Comparison of ENCODE assay signal across 8 cellular contexts in the genomic region with DNA sequence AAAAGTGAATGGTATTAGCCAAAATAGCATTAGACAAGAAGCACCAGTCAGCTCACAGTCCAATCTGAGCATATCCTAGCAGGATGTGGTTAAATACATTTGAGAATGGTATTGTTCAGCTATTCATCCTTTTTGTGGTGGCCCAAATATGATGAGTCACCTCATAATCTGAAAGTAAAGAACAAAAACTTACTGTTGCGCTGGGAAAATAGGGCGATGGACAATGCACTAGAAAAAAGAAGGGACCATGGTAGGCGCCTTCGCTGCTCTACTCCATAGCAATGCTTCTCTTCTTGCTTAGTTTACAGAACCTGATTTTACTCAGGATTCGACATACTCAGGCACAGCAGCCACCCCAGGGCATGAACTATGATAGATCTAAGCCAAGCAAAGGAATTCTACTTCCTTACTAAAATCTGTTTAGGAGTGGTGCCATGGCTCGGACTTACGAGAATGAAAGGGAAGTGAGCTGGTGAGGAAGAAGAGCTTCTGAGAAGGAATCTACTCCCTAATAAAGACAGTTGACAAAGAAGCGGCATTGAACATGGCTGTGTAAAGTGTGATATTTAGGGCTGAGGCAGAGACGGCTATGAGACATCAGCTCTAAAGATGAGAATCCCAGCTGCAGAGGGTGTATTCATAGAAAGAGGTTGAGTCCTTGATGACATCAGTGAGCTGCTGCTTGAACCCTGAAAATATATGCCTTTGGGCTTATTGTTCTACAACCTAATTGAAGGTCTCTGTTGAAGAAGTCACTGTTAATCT. TPM values are rescaled to one million over a fixed set of nuclear protein-coding genes. Genes with fewer than 3 reads are reported as not detected.
DNase-seq lines count a peak whose midpoint lies in the region; ATAC-seq, FAIRE-seq and TF ChIP-seq lines count a peak whose summit lies in the region.

No MANE protein-coding gene starts in this region.

- DNase-seq in CD4-positive, CD25-positive, alpha-beta regulatory T cell, result peak in 2 of 3 donors; percentile 68 to 84
- peak; percentile 23 for DNase-seq in GM20000 (ENCODE audit: low spot score)
- DNase-seq in GM12878 (ENCODE audit: low read depth, low spot score), result peak; percentile 40
- no peak for DNase-seq in NCI-H524 treated with DMSO at 0.1 percent for 48 hours (lab: John Stamatoyannopoulos, UW)
- DNase-seq in body of pancreas, result no peak
- no peak for DNase-seq in activated CD8-positive, alpha-beta memory T cell treated with anti-CD3 and anti-CD28 coated beads, Interleukin-2, amount 50 U/mL, for 4 hours

- SMC1A ChIA-PET in GM12878 (lab: Charles Lee; ENCODE audit: uncharacterized antibody, unreplicated experiment), result interaction anchor here (0.6 to 2.0 kb wide), 3 partner anchors 20 to 128 kb away, joined by 3 to 6 read pairs (median 4); a partner anchor contains a TSS

- no peaks in the 10 kb centered on the region for H3K79me2 ChIP-seq in GM12878 (ENCODE audit: control insufficient read depth, insufficient read depth, low read length)

- RAD21 ChIA-PET in GM12878 (lab: Charles Lee; ENCODE audit: unreplicated experiment), result interaction anchor here (0.8 kb wide), 1 partner anchor 36 kb away, joined by 3 read pairs; no protein-coding TSS in a partner anchor

- H3K27me3 ChIP-seq in CD4-positive, CD25-positive, alpha-beta regulatory T cell (ENCODE audit: control insufficient read depth, insufficient read depth, low read length), result no peaks in the 10 kb centered on the region
- H3K27me3 ChIP-seq in GM12878 (replicated peaks in 1 of 2; ENCODE audit: control insufficient read depth in 2 of 2, insufficient read depth in 2 of 2, low read length in 1 of 2) (no peaks in the 10 kb centered on the region), skeletal muscle satellite cell (ENCODE audit: control insufficient read depth, insufficient read depth, low read length) (no peaks in the 10 kb centered on the region), body of pancreas (no peaks in the 10 kb centered on the region)

- TF ChIP-seq RAD21 in GM12878 (IDR thresholded peaks at IDR 0.05; ENCODE audit: insufficient read depth, low read depth, low read length), result no peak

- no TSS peak for BruUV-seq in GM12878 (replicated peaks; lab: Mats Ljungman, UMichigan)

- H3K4me3 Mint-ChIP-seq in CD4-positive, CD25-positive, alpha-beta regulatory T cell, result peak overlapping the region; percentile 24 to 89 (median 74)

- H3K36me3 ChIP-seq in CD4-positive, CD25-positive, alpha-beta regulatory T cell (ENCODE audit: control insufficient read depth, insufficient read depth, low read length), result peaks cover 8% of the 10 kb centered on the region
- H3K36me3 ChIP-seq in GM12878 (ENCODE audit: control insufficient read depth in 2 of 2, insufficient read depth in 2 of 2, low read length in 1 of 2) (no peaks in the 10 kb centered on the region), skeletal muscle satellite cell (ENCODE audit: insufficient read depth, low read length) (no peaks in the 10 kb centered on the region), body of pancreas (replicated peaks in 1 of 2; ENCODE audit: insufficient read depth in 1 of 2, low read depth in 2 of 2) (no peaks in the 10 kb centered on the region)

- peaks cover 0 to 2% (median 0%) of the 10 kb centered on the region in 7 donors for H3K9me3 Mint-ChIP-seq in CD4-positive, CD25-positive, alpha-beta regulatory T cell

- H3K4me1 ChIP-seq in CD4-positive, CD25-positive, alpha-beta regulatory T cell (ENCODE audit: control insufficient read depth, insufficient read depth, low read length, poor library complexity, severe bottlenecking), result peaks cover 9% of the 10 kb centered on the region
- H3K4me1 ChIP-seq in GM12878 (ENCODE audit: control insufficient read depth, insufficient read depth, low read length) (0 out of 2 replicates have a peak, but pooled peaks cover 7% of the 10 kb centered on the region), skeletal muscle satellite cell (ENCODE audit: control insufficient read depth, insufficient read depth, low read length) (peaks cover 39% of the 10 kb centered on the region), body of pancreas (no peaks in the 10 kb centered on the region)

- TF ChIP-seq EP300 in GM12878 (IDR thresholded peaks at IDR 0.05; ENCODE audit: borderline replicate concordance in 1 of 2, control insufficient read depth in 1 of 2, low read depth in 2 of 2, low read length in 2 of 2), result no peak

- TF ChIP-seq CTCF in GM20000 (IDR thresholded peaks at IDR 0.05; ENCODE audit: extremely low read depth, missing control alignments), result no peak
- no peak for TF ChIP-seq CTCF in GM12878 (IDR thresholded peaks at IDR 0.05 in 2 of 3, conservative IDR thresholded peaks at IDR 0.05 in 1 of 3; ENCODE audit: control insufficient read depth in 2 of 3, extremely low read depth in 1 of 3, insufficient read depth in 1 of 3, low read depth in 3 of 3, low read length in 3 of 3)
- TF ChIP-seq CTCF in body of pancreas (IDR thresholded peaks at IDR 0.05), result no peak

- intact Hi-C loops in GM12878 (cut with micrococcal nuclease; ENCODE audit: unreplicated experiment) (no loop called here), body of pancreas (cut with DNase I) (no loop called here)

- peaks cover 12 to 37% (median 31%) of the 10 kb centered on the region in 4 donors for H3K4me1 Mint-ChIP-seq in CD4-positive, CD25-positive, alpha-beta regulatory T cell

- WGBS in GM12878 (ENCODE audit: insufficient coverage, insufficient replicate concordance, low lambda C conversion rate, missing lambda C conversion rate), result 87% methylated on average over 9 of the region's 9 CpGs
- WGBS in body of pancreas, 2 donors, result 82 to 89% methylated on average over 9 of the region's 9 CpGs

- ATAC-seq in CD4-positive, CD25-positive, alpha-beta regulatory T cell (ENCODE audit: low read depth in 2 of 2), result peak; percentile 97
- ATAC-seq in HG03565 (IDR thresholded peaks at IDR 0.05; ENCODE audit: unreplicated experiment) (peak; percentile 86), GM12878 (peak; percentile 94), body of pancreas (no peak)

- peak overlapping the region; percentile 37 to 92 (median 67) for H3K27ac Mint-ChIP-seq in CD4-positive, CD25-positive, alpha-beta regulatory T cell

- H3K4me3 ChIP-seq in CD4-positive, CD25-positive, alpha-beta regulatory T cell (ENCODE audit: low read depth, low read length), result peak overlapping the region; percentile 80
- H3K4me3 ChIP-seq in GM12878 (peak overlapping the region; percentile 34; the same call in 1 of the 2 replicates), skeletal muscle satellite cell (ENCODE audit: low read length) (peak overlapping the region; percentile 10), body of pancreas (no peak overlapping the region)

- H3K27me3 Mint-ChIP-seq in CD4-positive, CD25-positive, alpha-beta regulatory T cell, result no peaks in the 10 kb centered on the region

- H3K9me3 ChIP-seq in CD4-positive, CD25-positive, alpha-beta regulatory T cell (ENCODE audit: control insufficient read depth in 2 of 2, low read length in 2 of 2), result no peaks in the 10 kb centered on the region
- no peaks in the 10 kb centered on the region for H3K9me3 ChIP-seq in GM12878 (replicated peaks; ENCODE audit: control insufficient read depth, insufficient read depth, low read length)
- H3K9me3 ChIP-seq in skeletal muscle satellite cell (replicated peaks; ENCODE audit: low read length), result no peaks in the 10 kb centered on the region
- no peaks in the 10 kb centered on the region for H3K9me3 ChIP-seq in body of pancreas

- FAIRE-seq in GM12878 (lab: Jason Lieb, UNC), result peak; percentile 89

- no peak overlapping the region; the same call in 1 of the 2 replicates for H2AFZ ChIP-seq in GM12878 (ENCODE audit: control insufficient read depth, low read depth, low read length)

- peak overlapping the region; percentile 15 for H3K4me2 ChIP-seq in GM12878 (ENCODE audit: control insufficient read depth, insufficient read depth)
- peak overlapping the region; percentile 67 for H3K4me2 ChIP-seq in skeletal muscle satellite cell (ENCODE audit: low read length)

- POLR2A ChIA-PET in GM12878 (lab: Charles Lee), result no interaction called here

- H3K9ac ChIP-seq in GM12878 (ENCODE audit: control insufficient read depth, insufficient read depth, low read length) (no peak overlapping the region), skeletal muscle satellite cell (ENCODE audit: low read depth, low read length) (peak overlapping the region; percentile 51)

- H4K20me1 ChIP-seq in GM12878 (ENCODE audit: control insufficient read depth, insufficient read depth), result no peaks in the 10 kb centered on the region

- CTCF ChIA-PET in GM12878 (lab: Yijun Ruan, JAX), result interaction anchor here (0.9 to 2.3 kb wide), 6 partner anchors 8 to 53 kb away, joined by 3 to 17 read pairs (median 4); a partner anchor contains a TSS

- peaks cover 14% of the 10 kb centered on the region for H3K36me3 Mint-ChIP-seq in CD4-positive, CD25-positive, alpha-beta regulatory T cell

- TF ChIP-seq POLR2A in GM12878 (IDR thresholded peaks at IDR 0.05; ENCODE audit: low read depth, low read length) (no peak), body of pancreas (IDR thresholded peaks at IDR 0.05) (no peak)

- in situ Hi-C loops in GM12878 (cut with MboI), result no loop called here

- no peak overlapping the region for H3K27ac ChIP-seq in CD4-positive, CD25-positive, alpha-beta regulatory T cell (ENCODE audit: insufficient read depth, low read length, poor library complexity, severe bottlenecking)
- H3K27ac ChIP-seq in GM12878 (ENCODE audit: control insufficient read depth, insufficient read depth), result peak overlapping the region; percentile 9; the same call in 1 of the 2 replicates
- H3K27ac ChIP-seq in body of pancreas, result no peak overlapping the region

RNA-seq across cellular contexts. Expression of a gene that starts 13.0 kb away (rescaled TPM):
- 9.1 TPM for total RNA-seq in CD4-positive, CD25-positive, alpha-beta regulatory T cell
- 1 to 10 TPM; 3.9 to 6.2 (median 5.1) TPM for polyA plus RNA-seq in CD4-positive, CD25-positive, alpha-beta regulatory T cell
- 6.0 and 6.7 TPM in 2 replicates for total RNA-seq in GM12878 (2013; cell fraction: nucleolus; rRNA removed)
- total RNA-seq in GM12878 (2014; rRNA removed) (2.9 and 3.2 TPM in 2 replicates), GM12878 (2014; rRNA removed; fragmentation: Illumina TruSeq; extraction: Trizol) (4.3 and 4.7 TPM in 2 replicates), GM12878 (2021) (4.1 and 4.7 TPM in 2 replicates), body of pancreas (1 to 10 TPM; 5.6 to 7.3 TPM)
- 1.0 TPM for polyA plus RNA-seq in GM12878 (2011; ENCODE audit: low read depth)
- polyA plus RNA-seq in GM12878 (2011; rRNA removed) (8.8 and 11.0 TPM in 2 replicates), GM12878 (2014; fragmentation: Illumina TruSeq; extraction: Trizol) (4.4 and 5.7 TPM in 2 replicates), GM12878 (2014; fragmentation: Nextera tagmentation; extraction: Ambion mirVana) (1 to 10 TPM; 1.3 to 1.9 TPM), GM12878 (2014; rRNA removed) (3.0 and 3.2 TPM in 2 replicates), GM12878 (2016; fragmentation: Nextera tagmentation; extraction: Ambion mirVana) (1 to 10 TPM; 2.8 to 3.1 TPM)
- 4.9 and 5.7 TPM in 2 replicates for polyA plus RNA-seq in GM12878 (2011; cell fraction: cytosol; rRNA removed)
- polyA plus RNA-seq in GM12878 (2011; cell fraction: nucleus; rRNA removed), result 3.0 and 3.8 TPM in 2 replicates
- polyA plus RNA-seq in GM12878 (2012), result 1.8 and 2.7 TPM in 2 replicates
- 7.6 and 8.9 TPM in 2 replicates for polyA minus RNA-seq in GM12878 (2011; rRNA and poly(A)+ RNA removed)
- 3.3 and 3.5 TPM in 2 replicates for polyA minus RNA-seq in GM12878 (2011; cell fraction: cytosol; rRNA and poly(A)+ RNA removed)
- polyA minus RNA-seq in GM12878 (2011; cell fraction: nucleus; rRNA and poly(A)+ RNA removed), result 1.8 and 2.5 TPM in 2 replicates
- 6.1 TPM in 2 replicates for total RNA-seq in skeletal muscle satellite cell (2012; rRNA removed)

RNA-seq across cellular contexts. Expression of a gene that starts 16.6 kb away (rescaled TPM):
- total RNA-seq in CD4-positive, CD25-positive, alpha-beta regulatory T cell, result 78.3 TPM
- polyA plus RNA-seq in CD4-positive, CD25-positive, alpha-beta regulatory T cell, result 10 to 100 TPM; 44.1 to 48.5 (median 44.3) TPM
- total RNA-seq in GM12878 (2013; cell fraction: nucleolus; rRNA removed), result 89.6 and 93.1 TPM in 2 replicates
- total RNA-seq in GM12878 (2014; rRNA removed) (31.5 and 35.3 TPM in 2 replicates), GM12878 (2014; rRNA removed; fragmentation: Illumina TruSeq; extraction: Trizol) (31.2 and 31.3 TPM in 2 replicates), GM12878 (2021) (48.5 and 49.1 TPM in 2 replicates), body of pancreas (10 to 100 TPM; 53.7 to 69.0 TPM)
- polyA plus RNA-seq in GM12878 (2011; ENCODE audit: low read depth), result 20.6 TPM
- polyA plus RNA-seq in GM12878 (2011; rRNA removed) (68.9 and 76.0 TPM in 2 replicates), GM12878 (2014; fragmentation: Illumina TruSeq; extraction: Trizol) (34.1 and 40.8 TPM in 2 replicates), GM12878 (2014; fragmentation: Nextera tagmentation; extraction: Ambion mirVana) (10 to 100 TPM in 1 of 2 experiments, 1 to 10 TPM in 1; 9.9 to 13.7 TPM), GM12878 (2014; rRNA removed) (34.4 and 38.8 TPM in 2 replicates), GM12878 (2016; fragmentation: Nextera tagmentation; extraction: Ambion mirVana) (10 to 100 TPM; 27.4 to 28.6 TPM)
- 50.8 and 62.0 TPM in 2 replicates for polyA plus RNA-seq in GM12878 (2011; cell fraction: cytosol; rRNA removed)
- polyA plus RNA-seq in GM12878 (2011; cell fraction: nucleus; rRNA removed), result 157 and 172 TPM in 2 replicates
- polyA plus RNA-seq in GM12878 (2012), result 24.1 and 36.4 TPM in 2 replicates
- polyA minus RNA-seq in GM12878 (2011; rRNA and poly(A)+ RNA removed), result 30.4 and 42.8 TPM in 2 replicates
- 10.1 and 18.2 TPM in 2 replicates for polyA minus RNA-seq in GM12878 (2011; cell fraction: cytosol; rRNA and poly(A)+ RNA removed)
- polyA minus RNA-seq in GM12878 (2011; cell fraction: nucleus; rRNA and poly(A)+ RNA removed), result 29.3 and 46.6 TPM in 2 replicates
- 39.5 and 41.1 TPM in 2 replicates for total RNA-seq in skeletal muscle satellite cell (2012; rRNA removed)

RNA-seq across cellular contexts. Expression of a gene that starts 53.5 kb away (rescaled TPM):
- total RNA-seq in CD4-positive, CD25-positive, alpha-beta regulatory T cell, result 1.4 TPM
- polyA plus RNA-seq in CD4-positive, CD25-positive, alpha-beta regulatory T cell, result 1 to 10 TPM; 1.1 to 4.1 (median 1.2) TPM
- total RNA-seq in GM12878 (2013; cell fraction: nucleolus; rRNA removed), result 1.6 and 2.9 TPM in 2 replicates
- total RNA-seq in GM12878 (2014; rRNA removed) (2.9 and 5.3 TPM in 2 replicates), GM12878 (2014; rRNA removed; fragmentation: Illumina TruSeq; extraction: Trizol) (3.9 and 5.4 TPM in 2 replicates), GM12878 (2021) (3.4 and 4.7 TPM in 2 replicates), body of pancreas (10 to 100 TPM; 13.5 to 27.7 TPM)
- 1.4 TPM for polyA plus RNA-seq in GM12878 (2011; ENCODE audit: low read depth)
- polyA plus RNA-seq in GM12878 (2011; rRNA removed) (1.9 and 2.7 TPM in 2 replicates), GM12878 (2014; fragmentation: Illumina TruSeq; extraction: Trizol) (5.7 and 11.6 TPM in 2 replicates), GM12878 (2014; fragmentation: Nextera tagmentation; extraction: Ambion mirVana) (1 to 10 TPM; 8.6 to 9.7 TPM), GM12878 (2014; rRNA removed) (4.5 TPM in 2 replicates), GM12878 (2016; fragmentation: Nextera tagmentation; extraction: Ambion mirVana) (1 to 10 TPM; 4.4 TPM)
- 0.85 and 1.0 TPM in 2 replicates for polyA plus RNA-seq in GM12878 (2011; cell fraction: cytosol; rRNA removed)
- polyA plus RNA-seq in GM12878 (2011; cell fraction: nucleus; rRNA removed), result 0.61 and 0.64 TPM in 2 replicates
- polyA plus RNA-seq in GM12878 (2012), result 2.1 and 3.4 TPM in 2 replicates
- 1.1 and 1.6 TPM in 2 replicates for polyA minus RNA-seq in GM12878 (2011; rRNA and poly(A)+ RNA removed)
- not detected in 2 replicates for polyA minus RNA-seq in GM12878 (2011; cell fraction: cytosol; rRNA and poly(A)+ RNA removed)
- polyA minus RNA-seq in GM12878 (2011; cell fraction: nucleus; rRNA and poly(A)+ RNA removed), result 0.38 TPM in 1 of 2 replicates, not detected in the other
- total RNA-seq in skeletal muscle satellite cell (2012; rRNA removed), result 35.6 and 45.1 TPM in 2 replicates

Comparison
In these comparisons a context has a peak if more than half of its experiments do, and no peak if none do; other contexts are left out.
1. DNase-seq: peak in CD4-positive, CD25-positive, alpha-beta regulatory T cell (2 of 3), GM20000 (single experiment) and GM12878 (single experiment); none in NCI-H524 treated with DMSO at 0.1 percent for 48 hours (single experiment), body of pancreas (0 of 4) and activated CD8-positive, alpha-beta memory T cell treated with anti-CD3 and anti-CD28 coated beads, Interleukin-2, amount 50 U/mL, for 4 hours (single experiment).
2. H3K4me3 ChIP-seq: peak in CD4-positive, CD25-positive, alpha-beta regulatory T cell (single experiment), GM12878 (single experiment) and skeletal muscle satellite cell (single experiment); none in body of pancreas (0 of 2).